Comparison of ENCODE assay signal across 22 cellular contexts in the genomic region with DNA sequence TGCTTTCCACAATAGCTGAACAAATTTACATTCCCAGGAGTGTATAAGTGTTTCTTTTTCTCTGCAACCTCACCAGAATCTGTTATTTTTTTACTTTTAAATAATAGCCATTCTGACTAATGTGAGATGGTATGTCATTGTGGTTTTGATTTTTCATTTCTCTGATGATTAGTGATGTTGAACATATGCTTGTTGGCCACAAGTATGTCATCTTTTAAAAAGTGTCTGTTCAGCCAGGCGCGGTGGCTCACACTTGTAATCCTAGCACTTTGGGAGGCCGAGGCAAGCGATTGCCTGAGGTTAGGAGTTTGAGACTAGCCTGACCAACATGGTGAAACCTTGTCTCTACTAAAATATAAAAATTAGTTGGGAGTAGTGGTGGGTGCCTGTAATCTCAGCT.
DNase-seq lines count a peak whose midpoint lies in the region; ATAC-seq and TF ChIP-seq lines count a peak whose summit lies in the region.
"Had no signal": no experiment of that assay in that cellular context is flagged by ENCODE, and none has a peak within 500 bp of the region (broad histone marks: within the 10 kb centered on the region; RNA-seq: fewer than 3 reads in every experiment).

No MANE protein-coding gene starts in this region.

- no peaks in the 10 kb centered on the region for H3K27me3 ChIP-seq in ovary
- H3K27me3 ChIP-seq: testis had no signal

- no peak for ATAC-seq in mucosa of descending colon
- ATAC-seq: activated CD8-positive, alpha-beta T cell treated with anti-CD3 and anti-CD28 coated beads, Interleukin-2, amount 10 ng/mL, durations not matched to agents 7 days and 5 days; naive thymus-derived CD4-positive, alpha-beta T cell; WTC11 had no signal

- H3K4me1 ChIP-seq in mucosa of descending colon (ENCODE audit: low read depth) = no peaks in the 10 kb centered on the region
- no peaks in the 10 kb centered on the region for H3K4me1 ChIP-seq in ovary (ENCODE audit: insufficient read depth)
- H3K4me1 ChIP-seq: testis had no signal

- no peak overlapping the region for H3K27ac ChIP-seq in ovary
- H3K27ac ChIP-seq: testis had no signal

- TF ChIP-seq EP300 in ovary (IDR thresholded peaks at IDR 0.05) = no peak

- 85 to 94% (median 89%) methylated on average over 4 of the region's 4 CpGs for WGBS in ovary, 3 donors

- DNase-seq in GM04504 (ENCODE audit: low read depth) (peak; percentile 77), RPMI7951 (ENCODE audit: low read depth) (peak; percentile 2), choroid plexus epithelial cell (ENCODE audit: low read depth) (peak; percentile 79), myocyte (ENCODE audit: low read depth) (peak; percentile 54), mucosa of descending colon (no peak), ovary (no peak), germinal center (ENCODE audit: low spot score) (no peak), NCI-H748 treated with DMSO at 0.1 percent for 48 hours (lab: John Stamatoyannopoulos, UW) (no peak)
- DNase-seq: activated CD8-positive, alpha-beta T cell treated with anti-CD3 and anti-CD28 coated beads, Interleukin-2, amount 10 ng/mL, durations not matched to agents 7 days and 5 days; activated naive CD8-positive, alpha-beta T cell treated with anti-CD3 and anti-CD28 coated beads, Interleukin-2, amount 10 ng/mL, durations not matched to agents 7 days and 5 days; activated T-cell treated with anti-CD3 and anti-CD28 coated beads, Interleukin-2, amount 50 U/mL, for 48 hours; DMS 273 treated with DMSO at 0.1 percent for 48 hours; H7; head of caudate nucleus; immature natural killer cell; Karpas-422; naive thymus-derived CD4-positive, alpha-beta T cell; NK-92 treated with Interleukin-12 subunit alpha and Interleukin-12 subunit beta, amount 100 ng/mL, for 24 hours; posterior cingulate gyrus; testis had no signal

- H3K4me3 ChIP-seq in choroid plexus epithelial cell (ENCODE audit: low read depth, low read length) (no peak overlapping the region), mucosa of descending colon (no peak overlapping the region), ovary (no peak overlapping the region)
- H3K4me3 ChIP-seq: smooth muscle cell, testis had no signal

- intact Hi-C loops in mucosa of descending colon (cut with DNase I, micrococcal nuclease) (no loop called here), ovary (cut with DNase I) (no loop called here)

- no peak for TF ChIP-seq POLR2A in ovary (IDR thresholded peaks at IDR 0.05)

- no peaks in the 10 kb centered on the region for H3K36me3 ChIP-seq in mucosa of descending colon (ENCODE audit: low read depth)
- H3K36me3 ChIP-seq in ovary = no peaks in the 10 kb centered on the region

- no peaks in the 10 kb centered on the region for H3K9me3 ChIP-seq in mucosa of descending colon
- H3K9me3 ChIP-seq in ovary = no peaks in the 10 kb centered on the region
- H3K9me3 ChIP-seq: testis had no signal

- TF ChIP-seq CTCF in choroid plexus epithelial cell (conservative IDR thresholded peaks at IDR 0.05; ENCODE audit: low read depth, low read length) (no peak), mucosa of descending colon (IDR thresholded peaks at IDR 0.05) (no peak), ovary (IDR thresholded peaks at IDR 0.05) (no peak)

Comparison
In these comparisons a context has a peak if more than half of its experiments do, and no peak if none do; other contexts are left out.
1. DNase-seq: peak in GM04504 (single experiment), RPMI7951 (single experiment), choroid plexus epithelial cell (single experiment) and myocyte (single experiment); none in mucosa of descending colon (0 of 3), ovary (0 of 5), germinal center (single experiment) and NCI-H748 treated with DMSO at 0.1 percent for 48 hours (single experiment).